1 cellular context compared by ENCODE assay signal in the genomic region with DNA sequence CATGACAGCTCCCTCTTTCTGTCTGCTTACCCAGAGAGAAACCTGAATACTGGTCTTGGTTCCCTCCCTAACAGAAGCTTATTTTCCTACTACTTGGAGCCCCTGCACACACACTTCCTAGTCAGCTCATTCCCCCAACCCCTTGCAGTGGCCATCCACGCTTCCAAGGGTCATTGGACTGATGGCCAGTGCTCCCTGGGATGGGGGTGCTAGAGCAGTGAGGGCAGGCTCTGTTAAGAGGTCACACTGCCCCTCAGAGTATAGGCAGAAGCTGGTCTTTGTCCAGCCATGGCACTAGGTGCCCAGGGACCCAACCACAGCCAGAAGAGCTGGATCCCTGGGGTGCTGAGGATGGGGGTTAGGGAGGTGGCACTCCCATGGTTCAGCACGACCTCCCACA.
TF ChIP-seq lines count a peak whose summit lies in the region.

No MANE protein-coding gene starts in this region.

TF ChIP-seq in GM12878, 131 proteins besides CTCF, POLR2A, EP300 and RAD21:
- no peak for TF ChIP-seq ZNF384 (IDR thresholded peaks at IDR 0.05; ENCODE audit: borderline replicate concordance, low read depth, low read length)
- TF ChIP-seq, protein P1, sequence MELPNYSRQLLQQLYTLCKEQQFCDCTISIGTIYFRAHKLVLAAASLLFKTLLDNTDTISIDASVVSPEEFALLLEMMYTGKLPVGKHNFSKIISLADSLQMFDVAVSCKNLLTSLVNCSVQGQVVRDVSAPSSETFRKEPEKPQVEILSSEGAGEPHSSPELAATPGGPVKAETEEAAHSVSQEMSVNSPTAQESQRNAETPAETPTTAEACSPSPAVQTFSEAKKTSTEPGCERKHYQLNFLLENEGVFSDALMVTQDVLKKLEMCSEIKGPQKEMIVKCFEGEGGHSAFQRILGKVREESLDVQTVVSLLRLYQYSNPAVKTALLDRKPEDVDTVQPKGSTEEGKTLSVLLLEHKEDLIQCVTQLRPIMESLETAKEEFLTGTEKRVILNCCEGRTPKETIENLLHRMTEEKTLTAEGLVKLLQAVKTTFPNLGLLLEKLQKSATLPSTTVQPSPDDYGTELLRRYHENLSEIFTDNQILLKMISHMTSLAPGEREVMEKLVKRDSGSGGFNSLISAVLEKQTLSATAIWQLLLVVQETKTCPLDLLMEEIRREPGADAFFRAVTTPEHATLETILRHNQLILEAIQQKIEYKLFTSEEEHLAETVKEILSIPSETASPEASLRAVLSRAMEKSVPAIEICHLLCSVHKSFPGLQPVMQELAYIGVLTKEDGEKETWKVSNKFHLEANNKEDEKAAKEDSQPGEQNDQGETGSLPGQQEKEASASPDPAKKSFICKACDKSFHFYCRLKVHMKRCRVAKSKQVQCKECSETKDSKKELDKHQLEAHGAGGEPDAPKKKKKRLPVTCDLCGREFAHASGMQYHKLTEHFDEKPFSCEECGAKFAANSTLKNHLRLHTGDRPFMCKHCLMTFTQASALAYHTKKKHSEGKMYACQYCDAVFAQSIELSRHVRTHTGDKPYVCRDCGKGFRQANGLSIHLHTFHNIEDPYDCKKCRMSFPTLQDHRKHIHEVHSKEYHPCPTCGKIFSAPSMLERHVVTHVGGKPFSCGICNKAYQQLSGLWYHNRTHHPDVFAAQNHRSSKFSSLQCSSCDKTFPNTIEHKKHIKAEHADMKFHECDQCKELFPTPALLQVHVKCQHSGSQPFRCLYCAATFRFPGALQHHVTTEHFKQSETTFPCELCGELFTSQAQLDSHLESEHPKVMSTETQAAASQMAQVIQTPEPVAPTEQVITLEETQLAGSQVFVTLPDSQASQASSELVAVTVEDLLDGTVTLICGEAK (IDR thresholded peaks at IDR 0.05; ENCODE audit: borderline replicate concordance): no peak
- TF ChIP-seq, protein P2, sequence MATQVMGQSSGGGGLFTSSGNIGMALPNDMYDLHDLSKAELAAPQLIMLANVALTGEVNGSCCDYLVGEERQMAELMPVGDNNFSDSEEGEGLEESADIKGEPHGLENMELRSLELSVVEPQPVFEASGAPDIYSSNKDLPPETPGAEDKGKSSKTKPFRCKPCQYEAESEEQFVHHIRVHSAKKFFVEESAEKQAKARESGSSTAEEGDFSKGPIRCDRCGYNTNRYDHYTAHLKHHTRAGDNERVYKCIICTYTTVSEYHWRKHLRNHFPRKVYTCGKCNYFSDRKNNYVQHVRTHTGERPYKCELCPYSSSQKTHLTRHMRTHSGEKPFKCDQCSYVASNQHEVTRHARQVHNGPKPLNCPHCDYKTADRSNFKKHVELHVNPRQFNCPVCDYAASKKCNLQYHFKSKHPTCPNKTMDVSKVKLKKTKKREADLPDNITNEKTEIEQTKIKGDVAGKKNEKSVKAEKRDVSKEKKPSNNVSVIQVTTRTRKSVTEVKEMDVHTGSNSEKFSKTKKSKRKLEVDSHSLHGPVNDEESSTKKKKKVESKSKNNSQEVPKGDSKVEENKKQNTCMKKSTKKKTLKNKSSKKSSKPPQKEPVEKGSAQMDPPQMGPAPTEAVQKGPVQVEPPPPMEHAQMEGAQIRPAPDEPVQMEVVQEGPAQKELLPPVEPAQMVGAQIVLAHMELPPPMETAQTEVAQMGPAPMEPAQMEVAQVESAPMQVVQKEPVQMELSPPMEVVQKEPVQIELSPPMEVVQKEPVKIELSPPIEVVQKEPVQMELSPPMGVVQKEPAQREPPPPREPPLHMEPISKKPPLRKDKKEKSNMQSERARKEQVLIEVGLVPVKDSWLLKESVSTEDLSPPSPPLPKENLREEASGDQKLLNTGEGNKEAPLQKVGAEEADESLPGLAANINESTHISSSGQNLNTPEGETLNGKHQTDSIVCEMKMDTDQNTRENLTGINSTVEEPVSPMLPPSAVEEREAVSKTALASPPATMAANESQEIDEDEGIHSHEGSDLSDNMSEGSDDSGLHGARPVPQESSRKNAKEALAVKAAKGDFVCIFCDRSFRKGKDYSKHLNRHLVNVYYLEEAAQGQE (IDR thresholded peaks at IDR 0.05; ENCODE audit: low read depth, low read length): no peak
